ENCODE assay signal across 8 cellular contexts in genomic region chr12:6336859-6337744, GRCh38.
DNase-seq lines count a peak whose midpoint lies in the region; ATAC-seq and TF ChIP-seq lines count a peak whose summit lies in the region.

No MANE protein-coding gene starts in this region.

- peaks cover 78% of the 10 kb centered on the region for H3K79me2 ChIP-seq in DOHH2 (ENCODE audit: control insufficient read depth, low read length)

- H3K4me1 ChIP-seq in DOHH2 (ENCODE audit: control insufficient read depth, low read length): peaks cover 61% of the 10 kb centered on the region
- H3K4me1 ChIP-seq in NT2/D1 (ENCODE audit: insufficient read depth, insufficient read length): peaks cover 50% of the 10 kb centered on the region

- peak overlapping the region; percentile 92 for H3K4me2 ChIP-seq in DOHH2 (ENCODE audit: low read length)

- no peaks in the 10 kb centered on the region for H3K9me3 Mint-ChIP-seq in activated naive CD8-positive, alpha-beta T cell treated with anti-CD3 and anti-CD28 coated beads, Interleukin-2, amount 50 U/mL, for 24 hours
- no peaks in the 10 kb centered on the region for H3K9me3 Mint-ChIP-seq in stimulated activated naive CD8-positive, alpha-beta T cell treated with anti-CD3 and anti-CD28 coated beads, Interleukin-15, amount 100 ng/mL, for 72 hours

- no peak overlapping the region for H3K4me3 Mint-ChIP-seq in activated naive CD8-positive, alpha-beta T cell treated with anti-CD3 and anti-CD28 coated beads, Interleukin-2, amount 50 U/mL, for 24 hours
- no peak overlapping the region for H3K4me3 Mint-ChIP-seq in stimulated activated naive CD8-positive, alpha-beta T cell treated with anti-CD3 and anti-CD28 coated beads, Interleukin-15, amount 100 ng/mL, for 72 hours

- no peak for DNase-seq in NT2/D1 (ENCODE audit: low read depth, low spot score)
- peak; percentile 59 for DNase-seq in activated naive CD8-positive, alpha-beta T cell treated with anti-CD3 and anti-CD28 coated beads, Interleukin-2, amount 50 U/mL, for 24 hours
- DNase-seq in iris pigment epithelial cell (ENCODE audit: low read depth): peak; percentile 46
- peak in 1 of 2 donors; percentile 51 for DNase-seq in stimulated activated naive CD8-positive, alpha-beta T cell treated with anti-CD3 and anti-CD28 coated beads, Interleukin-15, amount 100 ng/mL, for 72 hours
- no peak for DNase-seq in cerebellar cortex (ENCODE audit: low spot score)
- no peak for DNase-seq in hypothalamus (lab: John Stamatoyannopoulos, UW)
- DNase-seq in OCI-M2 (lab: John Stamatoyannopoulos, UW; ENCODE audit: unreplicated experiment): no peak

- peak overlapping the region; percentile 87 for H3K9ac ChIP-seq in NT2/D1 (ENCODE audit: insufficient read length, low read depth)

- H3K27ac ChIP-seq in DOHH2 (ENCODE audit: low read depth, low read length): peak overlapping the region; percentile 93

- peaks cover 4% of the 10 kb centered on the region for H3K4me1 Mint-ChIP-seq in activated naive CD8-positive, alpha-beta T cell treated with anti-CD3 and anti-CD28 coated beads, Interleukin-2, amount 50 U/mL, for 24 hours
- peaks cover 5% of the 10 kb centered on the region for H3K4me1 Mint-ChIP-seq in stimulated activated naive CD8-positive, alpha-beta T cell treated with anti-CD3 and anti-CD28 coated beads, Interleukin-15, amount 100 ng/mL, for 72 hours

- no peaks in the 10 kb centered on the region for H3K27me3 Mint-ChIP-seq in activated naive CD8-positive, alpha-beta T cell treated with anti-CD3 and anti-CD28 coated beads, Interleukin-2, amount 50 U/mL, for 24 hours
- H3K27me3 Mint-ChIP-seq in stimulated activated naive CD8-positive, alpha-beta T cell treated with anti-CD3 and anti-CD28 coated beads, Interleukin-15, amount 100 ng/mL, for 72 hours: no peaks in the 10 kb centered on the region

- H3K9me3 ChIP-seq in DOHH2 (ENCODE audit: control insufficient read depth, insufficient read depth, low read length) (no peaks in the 10 kb centered on the region), NT2/D1 (ENCODE audit: insufficient read depth, low read length) (no peaks in the 10 kb centered on the region)

- H3K27me3 ChIP-seq in DOHH2 (ENCODE audit: control insufficient read depth, low read length) (no peaks in the 10 kb centered on the region), NT2/D1 (ENCODE audit: insufficient read depth, insufficient read length) (no peaks in the 10 kb centered on the region)

- ATAC-seq in activated naive CD8-positive, alpha-beta T cell treated with anti-CD3 and anti-CD28 coated beads, Interleukin-2, amount 50 U/mL, for 24 hours: no peak
- peak; percentile 15 for ATAC-seq in stimulated activated naive CD8-positive, alpha-beta T cell treated with anti-CD3 and anti-CD28 coated beads, Interleukin-15, amount 100 ng/mL, for 72 hours

- H3K9me2 ChIP-seq in DOHH2 (replicated peaks; ENCODE audit: control insufficient read depth, low read length): no peaks in the 10 kb centered on the region

- H3K4me3 ChIP-seq in DOHH2 (ENCODE audit: low read length) (peak overlapping the region; percentile 100), NT2/D1 (ENCODE audit: insufficient read length, low read depth) (peak overlapping the region; percentile 38)

- peaks cover 25% of the 10 kb centered on the region for H3F3A ChIP-seq in DOHH2 (ENCODE audit: control insufficient read depth, insufficient read depth)

- no peak for TF ChIP-seq CTCF in DOHH2 (IDR thresholded peaks at IDR 0.05; ENCODE audit: low read depth, low read length, poor library complexity, severe bottlenecking)

- H3K27ac Mint-ChIP-seq in activated naive CD8-positive, alpha-beta T cell treated with anti-CD3 and anti-CD28 coated beads, Interleukin-2, amount 50 U/mL, for 24 hours: no peak overlapping the region
- peak overlapping the region in 1 of 2 donors; percentile 92 for H3K27ac Mint-ChIP-seq in stimulated activated naive CD8-positive, alpha-beta T cell treated with anti-CD3 and anti-CD28 coated beads, Interleukin-15, amount 100 ng/mL, for 72 hours

- H3K36me3 Mint-ChIP-seq in activated naive CD8-positive, alpha-beta T cell treated with anti-CD3 and anti-CD28 coated beads, Interleukin-2, amount 50 U/mL, for 24 hours (ENCODE audit: low read depth): peaks cover 29% of the 10 kb centered on the region

- H3K36me3 ChIP-seq in DOHH2 (ENCODE audit: control insufficient read depth, low read length) (peaks cover 68% of the 10 kb centered on the region), NT2/D1 (ENCODE audit: insufficient read depth, insufficient read length, low read length) (peaks cover 70% of the 10 kb centered on the region)

- H4K20me1 ChIP-seq in DOHH2 (ENCODE audit: control insufficient read depth, insufficient read depth, low read depth, low read length): no peaks in the 10 kb centered on the region

Comparison
In these comparisons a context has a peak if more than half of its experiments do, and no peak if none do; other contexts are left out.
1. DNase-seq: peak in activated naive CD8-positive, alpha-beta T cell treated with anti-CD3 and anti-CD28 coated beads, Interleukin-2, amount 50 U/mL, for 24 hours (single experiment) and iris pigment epithelial cell (single experiment); none in NT2/D1 (single experiment), cerebellar cortex (single experiment), hypothalamus (0 of 51) and OCI-M2 (single experiment).